9 cellular contexts compared by ENCODE assay signal in genomic region chr6:4774715-4775590, GRCh38. TPM values are rescaled to one million over a fixed set of nuclear protein-coding genes. Genes with fewer than 3 reads are reported as not detected.
DNase-seq lines count a peak whose midpoint lies in the region; ATAC-seq, FAIRE-seq and TF ChIP-seq lines count a peak whose summit lies in the region.
"Had no signal": no experiment of that assay in that cellular context is flagged by ENCODE, and none has a peak within 500 bp of the region (broad histone marks: within the 10 kb centered on the region; RNA-seq: fewer than 3 reads in every experiment).

No MANE protein-coding gene starts in this region.

- H3K4me3 ChIP-seq in A549: peak overlapping the region; percentile 55
- H3K4me3 ChIP-seq in lower lobe of right lung: peak overlapping the region; percentile 57
- peak overlapping the region; percentile 51 to 72 for H3K4me3 ChIP-seq in stomach smooth muscle (ENCODE audit: low read length in 2 of 2)

- no peak for TF ChIP-seq RAD21 in A549 (conservative IDR thresholded peaks at IDR 0.05 in 1 of 2, IDR thresholded peaks at IDR 0.05 in 1 of 2)

- POLR2A ChIA-PET in A549 (lab: Yijun Ruan, JAX): interaction anchor here (0.6 to 2.1 kb wide), 5 partner anchors 27 to 167 kb away, joined by 3 to 13 read pairs (median 3); no protein-coding TSS in a partner anchor

- DNase-seq in A549 (ENCODE audit: low read depth in 1 of 2, low spot score in 1 of 2) (no peak), T-helper 22 cell (ENCODE audit: low read depth) (peak; percentile 5), dermis blood vessel endothelial cell (peak; percentile 45), lower lobe of right lung (peak; percentile 68), superior temporal gyrus (ENCODE audit: extremely low spot score) (no peak)

- CTCF ChIA-PET in A549 (lab: Yijun Ruan, JAX): no interaction called here

- peak overlapping the region in 1 of 2 donors; percentile 64 for H3K9ac ChIP-seq in stomach smooth muscle (ENCODE audit: low read length in 2 of 2)

- peak; percentile 5 to 8; a peak in 3 of 6 replicates for ATAC-seq in A549
- ATAC-seq in GM21717 (IDR thresholded peaks at IDR 0.05; ENCODE audit: unreplicated experiment): peak; percentile 1
- peak; percentile 29 to 39 for ATAC-seq in lower lobe of right lung
- ATAC-seq in HG02870 (IDR thresholded peaks at IDR 0.05; ENCODE audit: unreplicated experiment): no peak

- 74% methylated on average over 38 of the region's 55 CpGs for WGBS in A549 (ENCODE audit: missing lambda C conversion rate)

- no peaks in the 10 kb centered on the region for H3K36me3 ChIP-seq in lower lobe of right lung
- no peaks in the 10 kb centered on the region for H3K36me3 ChIP-seq in stomach smooth muscle (ENCODE audit: control insufficient read depth in 2 of 2, insufficient read depth in 2 of 2, low read length in 2 of 2)

- intact Hi-C loops in lower lobe of right lung (cut with DNase I): no loop called here

- no peak for TF ChIP-seq CTCF in A549 (IDR thresholded peaks at IDR 0.05)
- no peak for TF ChIP-seq CTCF in lower lobe of right lung (IDR thresholded peaks at IDR 0.05)

- TF ChIP-seq POLR2A in A549 (IDR thresholded peaks at IDR 0.05; ENCODE audit: low read length): no peak

- no peak for TF ChIP-seq EP300 in A549 (IDR thresholded peaks at IDR 0.05)

- peaks cover 1% of the 10 kb centered on the region; the same call in 1 of the 3 replicates for H3K4me1 ChIP-seq in A549
- H3K4me1 ChIP-seq in lower lobe of right lung: peaks cover 19% of the 10 kb centered on the region
- H3K4me1 ChIP-seq in stomach smooth muscle (ENCODE audit: control insufficient read depth, insufficient read depth, low read length): peaks cover 9% of the 10 kb centered on the region

- H3K27me3 ChIP-seq in lower lobe of right lung (ENCODE audit: low read depth) (no peaks in the 10 kb centered on the region), stomach smooth muscle (ENCODE audit: control insufficient read depth in 1 of 2, insufficient read depth in 2 of 2, low read length in 2 of 2) (no peaks in the 10 kb centered on the region)

- H3K9me3 ChIP-seq in A549: peaks cover 13% of the 10 kb centered on the region; the same call in 2 of the 3 replicates
- H3K9me3 ChIP-seq in lower lobe of right lung: no peaks in the 10 kb centered on the region
- no peaks in the 10 kb centered on the region for H3K9me3 ChIP-seq in stomach smooth muscle (ENCODE audit: control insufficient read depth in 2 of 2, low read length in 2 of 2)

- H3K27ac ChIP-seq in A549 (peak overlapping the region; percentile 83 to 95), lower lobe of right lung (peak overlapping the region; percentile 53), stomach smooth muscle (ENCODE audit: low read length) (peak overlapping the region; percentile 32)

- no peak for FAIRE-seq in A549 (lab: Jason Lieb, UNC)
- FAIRE-seq: GM18507 had no signal

- peak overlapping the region; percentile 80 for H3K4me2 ChIP-seq in A549

TF ChIP-seq in A549, 52 proteins besides CTCF, POLR2A, EP300 and RAD21:
- TF ChIP-seq KDM5A (IDR thresholded peaks at IDR 0.05) (no peak), SREBF2 (IDR thresholded peaks at IDR 0.05) (no peak), TFCP2L1 (CRISPR knock-in tag; IDR thresholded peaks at IDR 0.05) (no peak), PBX3 (IDR thresholded peaks at IDR 0.05) (no peak), ZFP36 (IDR thresholded peaks at IDR 0.05; ENCODE audit: borderline replicate concordance, partially characterized antibody) (no peak), HMGXB4 (CRISPR knock-in tag; IDR thresholded peaks at IDR 0.05; ENCODE audit: borderline replicate concordance) (no peak)

RNA-seq across cellular contexts. Expression of gene CDYL, which starts 1.3 kb away (rescaled TPM):
- 36.7 and 42.7 TPM in 2 replicates for polyA plus RNA-seq in A549 (2011; rRNA removed)
- polyA plus RNA-seq in A549 (2012; cell fraction: cytosol; rRNA removed): 16.8 and 16.9 TPM in 2 replicates
- 11.3 and 16.1 TPM in 2 replicates for polyA plus RNA-seq in A549 (2012; cell fraction: nucleus; rRNA removed)
- 17.5 to 20.1 TPM (median 18.6 TPM) in 3 replicates for polyA plus RNA-seq in A549 (2017; fragmentation: RNase III; extraction: RNeasy Plus Mini Kit Qiagen cat#74134 plus additional on column Dnase treatment)
- 88.1 and 108 TPM in 2 replicates for polyA minus RNA-seq in A549 (2011; rRNA and poly(A)+ RNA removed)
- 29.3 and 31.8 TPM in 2 replicates for total RNA-seq in dermis blood vessel endothelial cell
- 40.5 TPM for total RNA-seq in lower lobe of right lung

Comparison
In these comparisons a context has a peak if more than half of its experiments do, and no peak if none do; other contexts are left out.
1. DNase-seq: peak in T-helper 22 cell (single experiment), dermis blood vessel endothelial cell (single experiment) and lower lobe of right lung (single experiment); none in A549 (0 of 2) and superior temporal gyrus (single experiment).
2. H3K27ac ChIP-seq: peak in every context shown above with its lines; median percentile 89 in A549; 53 in lower lobe of right lung; 32 in stomach smooth muscle.
3. Peak in every context shown above with its lines, with median percentiles within 50 percentile points of each other: H3K4me3 ChIP-seq.